14 cellular contexts compared by ENCODE assay signal in genomic region chr6:170512249-170512648, GRCh38. TPM values are rescaled to one million over a fixed set of nuclear protein-coding genes. Genes with fewer than 3 reads are reported as not detected.
DNase-seq lines count a peak whose midpoint lies in the region; TF ChIP-seq lines count a peak whose summit lies in the region.
"Had no signal": no experiment of that assay in that cellular context is flagged by ENCODE, and none has a peak within 500 bp of the region (broad histone marks: within the 10 kb centered on the region; RNA-seq: fewer than 3 reads in every experiment).

No MANE protein-coding gene starts in this region.

- no peaks in the 10 kb centered on the region for H3K4me1 ChIP-seq in mammary epithelial cell (ENCODE audit: insufficient read depth, low read length)
- H3K4me1 ChIP-seq: BLaER1 had no signal

- no peaks in the 10 kb centered on the region for H4K20me1 ChIP-seq in mammary epithelial cell (ENCODE audit: insufficient read depth, low read length)
- H4K20me1 ChIP-seq: BLaER1 had no signal

- H3K36me3 Mint-ChIP-seq in MCF 10A (ENCODE audit: insufficient read depth, unreplicated experiment), result no peaks in the 10 kb centered on the region
- H3K36me3 Mint-ChIP-seq: CD8-positive, alpha-beta memory T cell had no signal

- no peak overlapping the region for H3K4me3 Mint-ChIP-seq in MCF 10A (ENCODE audit: unreplicated experiment)
- H3K4me3 Mint-ChIP-seq: CD8-positive, alpha-beta memory T cell; GM23338 had no signal

- WGBS in mammary epithelial cell (ENCODE audit: low coverage, missing lambda C conversion rate), result 73% methylated on average over 4 of the region's 4 CpGs

- no peaks in the 10 kb centered on the region for H3K36me3 ChIP-seq in mammary epithelial cell (ENCODE audit: insufficient read depth, low read length)
- H3K36me3 ChIP-seq: BLaER1 had no signal

- H3K27me3 Mint-ChIP-seq in MCF 10A (ENCODE audit: insufficient read depth, unreplicated experiment), result no peaks in the 10 kb centered on the region

- no peak overlapping the region for H3K4me2 ChIP-seq in mammary epithelial cell (ENCODE audit: insufficient read depth, low read depth, low read length)
- H3K4me2 ChIP-seq: BLaER1, GM23338 had no signal

- H3K79me2 ChIP-seq in mammary epithelial cell (ENCODE audit: insufficient read depth, low read length), result no peaks in the 10 kb centered on the region

- BruUV-seq in mammary epithelial cell (replicated peaks; lab: Mats Ljungman, UMichigan) (no TSS peak), MCF 10A (replicated peaks; lab: Mats Ljungman, UMichigan) (no TSS peak)

- in situ Hi-C loops in mammary epithelial cell (cut with MboI; ENCODE audit: low sequenced_read_pairs in 2 of 2), result loop anchor here in 1 of 2 donors (10.0 kb wide), 2 partner anchors 217 to 557 kb away; partner anchors contain the start of gene DLL1

- H3K4me1 Mint-ChIP-seq in MCF 10A (ENCODE audit: insufficient read depth, unreplicated experiment), result peaks cover 4% of the 10 kb centered on the region
- H3K4me1 Mint-ChIP-seq: CD8-positive, alpha-beta memory T cell; GM23338 had no signal

- no peak overlapping the region for H3K27ac ChIP-seq in mammary epithelial cell (ENCODE audit: insufficient read depth, low read depth, low read length)
- H3K27ac ChIP-seq: BLaER1 had no signal

- dilution Hi-C loops in mammary epithelial cell (cut with HindIII; ENCODE audit: low sequenced_read_pairs), result no loop called here

- POLR2A ChIA-PET in MCF 10A (lab: Yijun Ruan, JAX), result no interaction called here

- H3K9ac ChIP-seq in mammary epithelial cell (ENCODE audit: insufficient read depth, low read length), result no peak overlapping the region
- H3K9ac ChIP-seq: BLaER1 had no signal

- intact Hi-C loops in mammary epithelial cell (cut with micrococcal nuclease) (loop anchor here (10.0 kb wide), 2 partner anchors 107 to 137 kb away; no protein-coding TSS in a partner anchor), MCF 10A (cut with micrococcal nuclease) (loop anchor here (10.0 kb wide), 1 partner anchor 337 kb away; no protein-coding TSS in a partner anchor)

- no peak overlapping the region for H3K27ac Mint-ChIP-seq in MCF 10A (ENCODE audit: low read depth, unreplicated experiment)
- H3K27ac Mint-ChIP-seq: CD8-positive, alpha-beta memory T cell; GM23338 had no signal

- H3K4me3 ChIP-seq in mammary epithelial cell (replicated peaks in 1 of 3; ENCODE audit: insufficient read depth in 1 of 3, low read depth in 2 of 3, low read length in 3 of 3) (no peak overlapping the region), epithelial cell of esophagus (ENCODE audit: low read length) (no peak overlapping the region)
- H3K4me3 ChIP-seq: BLaER1, GM23338 had no signal

- H3K9me3 ChIP-seq in mammary epithelial cell (replicated peaks; ENCODE audit: insufficient read depth, low read length), result no peaks in the 10 kb centered on the region
- H3K9me3 ChIP-seq: BLaER1 had no signal

- TF ChIP-seq CTCF in mammary epithelial cell (conservative IDR thresholded peaks at IDR 0.05 in 1 of 2, IDR thresholded peaks at IDR 0.05 in 1 of 2; ENCODE audit: extremely low read depth in 1 of 2, insufficient read depth in 1 of 2, low read depth in 1 of 2, low read length in 2 of 2), result no peak
- TF ChIP-seq CTCF in MCF 10A (IDR thresholded peaks at IDR 0.05; ENCODE audit: unreplicated experiment), result no peak
- TF ChIP-seq CTCF in epithelial cell of esophagus (IDR thresholded peaks at IDR 0.05; ENCODE audit: insufficient read depth, low read depth, low read length, missing control alignments), result no peak

- CTCF ChIA-PET in mammary epithelial cell (lab: Charles Lee; ENCODE audit: low non-redundant PET), result no interaction called here
- CTCF ChIA-PET in MCF 10A (lab: Yijun Ruan, JAX), result interaction anchor here (0.6 to 1.1 kb wide), 2 partner anchors 680 to 721 kb away, joined by 3 to 5 read pairs; no protein-coding TSS in a partner anchor

- H3K9me3 Mint-ChIP-seq in MCF 10A (ENCODE audit: unreplicated experiment), result no peaks in the 10 kb centered on the region
- H3K9me3 Mint-ChIP-seq: GM23338 had no signal

- no peak overlapping the region for H2AFZ ChIP-seq in mammary epithelial cell (ENCODE audit: low read depth, low read length)
- H2AFZ ChIP-seq: GM23338 had no signal

- DNase-seq in DMS79 treated with DMSO at 0.1 percent for 48 hours (lab: John Stamatoyannopoulos, UW), result peak; percentile 26
- no peak for DNase-seq in DMS79 (lab: John Stamatoyannopoulos, UW)
- DNase-seq in mammary epithelial cell, result peak; percentile 62
- no peak for DNase-seq in MCF 10A (ENCODE audit: unreplicated experiment)
- DNase-seq in epithelial cell of esophagus (ENCODE audit: low read depth), result peak; percentile 78
- DNase-seq in GM19238 (ENCODE audit: insufficient read length, low spot score), result no peak
- DNase-seq in effector CD8-positive, alpha-beta T cell (lab: John Stamatoyannopoulos, UW), result no peak
- DNase-seq: 8988T; AML-193; CD8-positive, alpha-beta memory T cell; H7; IMR-90 had no signal

- H3K27me3 ChIP-seq in mammary epithelial cell (ENCODE audit: insufficient read depth, low read length), result no peaks in the 10 kb centered on the region
- H3K27me3 ChIP-seq: BLaER1 had no signal

RNA-seq across cellular contexts. Expression of gene PSMB1, which starts 40.9 kb away (rescaled TPM):
- total RNA-seq in mammary epithelial cell (100 to 1,000 TPM; 180 to 230 TPM), MCF 10A (2022) (144 and 161 TPM in 2 replicates)
- 442 TPM for polyA plus RNA-seq in mammary epithelial cell
- 154 TPM for polyA minus RNA-seq in mammary epithelial cell

RNA-seq across cellular contexts. Expression of gene TBP, which starts 41.9 kb away (rescaled TPM):
- 10 to 100 TPM; 16.8 to 18.7 TPM for total RNA-seq in mammary epithelial cell
- polyA plus RNA-seq in mammary epithelial cell, result 17.4 TPM
- 12.0 TPM for polyA minus RNA-seq in mammary epithelial cell
- 15.8 and 20.7 TPM in 2 replicates for total RNA-seq in MCF 10A (2022)

Comparison
In these comparisons a context has a peak if more than half of its experiments do, and no peak if none do; other contexts are left out.
1. DNase-seq: peak in DMS79 treated with DMSO at 0.1 percent for 48 hours (single experiment), mammary epithelial cell (single experiment) and epithelial cell of esophagus (single experiment); none in DMS79 (single experiment), MCF 10A (single experiment), GM19238 (single experiment) and effector CD8-positive, alpha-beta T cell (single experiment).